In the genomic region with DNA sequence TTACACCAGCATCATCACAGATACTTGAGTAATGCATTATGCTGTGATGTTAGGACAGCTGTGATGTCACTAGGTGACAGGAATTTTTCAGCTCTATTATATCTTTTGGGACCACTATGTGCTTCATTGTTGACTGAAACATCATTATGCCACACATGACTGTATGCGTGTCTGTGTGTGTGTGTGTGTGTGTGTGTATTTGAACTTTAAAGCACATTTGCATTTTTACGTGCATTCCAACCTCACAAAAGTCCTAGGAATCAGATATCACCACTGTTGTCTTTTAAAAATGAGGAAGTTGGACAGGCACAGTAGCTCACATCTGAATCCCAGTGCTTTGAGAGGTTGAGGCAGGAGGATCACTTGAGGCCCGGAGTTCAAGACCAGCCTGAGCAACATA, we compare ENCODE assay signal across 22 cellular contexts.
A peak's percentile ranks its signal among the peaks of the same experiment; 100 is the strongest.
DNase-seq lines count a peak whose midpoint lies in the region; ATAC-seq and TF ChIP-seq lines count a peak whose summit lies in the region.
"Had no signal": no experiment of that assay in that cellular context is flagged by ENCODE, and none has a peak within 500 bp of the region (broad histone marks: within the 10 kb centered on the region; RNA-seq: fewer than 3 reads in every experiment).

No MANE protein-coding gene starts in this region.

- no peak overlapping the region for H3K4me3 ChIP-seq in LNCaP clone FGC (ENCODE audit: low read depth, low read length)
- H3K4me3 ChIP-seq: Peyer's patch had no signal

- no peak for TF ChIP-seq CTCF in LNCaP clone FGC (IDR thresholded peaks at IDR 0.05; ENCODE audit: control insufficient read depth, extremely low read depth, insufficient read depth)

- ATAC-seq in GM21423 (IDR thresholded peaks at IDR 0.05; ENCODE audit: unreplicated experiment), result no peak
- no peak for ATAC-seq in esophagus mucosa
- no peak for ATAC-seq in HG03108 (IDR thresholded peaks at IDR 0.05; ENCODE audit: unreplicated experiment)
- ATAC-seq: HepG2, SK-N-SH treated with all-trans-retinoic acid at 6 μM for 48 hours had no signal

- DNase-seq in COLO668 (lab: John Stamatoyannopoulos, UW; ENCODE audit: unreplicated experiment) (peak; percentile 25), LNCaP clone FGC (ENCODE audit: low read depth) (peak; percentile 63), OCI-M1 (lab: John Stamatoyannopoulos, UW) (peak; percentile 14), foreskin melanocyte (peak; percentile 8)
- DNase-seq: CD8-positive, alpha-beta memory T cell; EL; GF-D8; H7; HFFc6; KG1; NCI-H1417; NCI-H1694 treated with DMSO at 0.1 percent for 48 hours; NCI-H226; NCI-H510A treated with DMSO at 0.1 percent for 48 hours; Peyer's patch; T-helper 1 cell; T-helper 9 cell had no signal

Comparison
In these comparisons a context has a peak if more than half of its experiments do, and no peak if none do; other contexts are left out.
1. DNase-seq: peak in every context shown above with its lines; median percentile 63 in LNCaP clone FGC; 25 in COLO668; 14 in OCI-M1; 8 in foreskin melanocyte.